Comparison of ENCODE assay signal across 34 cellular contexts in genomic region chr10:113175176-113175575, GRCh38.
"Had no signal": no experiment of that assay in that cellular context is flagged by ENCODE, and none has a peak within 500 bp of the region (broad histone marks: within the 10 kb centered on the region; RNA-seq: fewer than 3 reads in every experiment).

No MANE protein-coding gene starts in this region.

- H3K27ac ChIP-seq: KMS-11 had no signal

- H3K4me3 ChIP-seq: MG63 had no signal

- H3K27me3 ChIP-seq: MG63 had no signal

- DNase-seq: Karpas-422, Kasumi-1, KG1, MG63, MM.1S, MV-4-11, NCI-H1048, NCI-H1092, NCI-H1092 treated with DMSO at 0.1 percent for 48 hours, NCI-H1105, NCI-H1105 treated with DMSO at 0.1 percent for 48 hours, NCI-H1417, NCI-H1417 treated with DMSO at 0.1 percent for 48 hours, NCI-H1436 treated with DMSO at 0.1 percent for 48 hours, NCI-H146, NCI-H1694, NCI-H1694 treated with DMSO at 0.1 percent for 48 hours, NCI-H187, NCI-H187 treated with DMSO at 0.1 percent for 48 hours, NCI-H1930, NCI-H2029, NCI-H2029 treated with DMSO at 0.1 percent for 48 hours, NCI-H2081, NCI-H2081 treated with DMSO at 0.1 percent for 48 hours, NCI-H2107, NCI-H2171, NCI-H2171 treated with DMSO at 0.1 percent for 48 hours, NCI-H2227 treated with DMSO at 0.1 percent for 48 hours, NCI-H226, NCI-H345, NCI-H446, NCI-H446 treated with DMSO at 0.1 percent for 48 hours, NCI-H510A had no signal

- H3K4me2 ChIP-seq: KMS-11 had no signal

- H3K9me3 ChIP-seq: MG63 had no signal

- H3K9ac ChIP-seq: KMS-11 had no signal

- H3K36me3 ChIP-seq: MG63 had no signal
